Comparison of ENCODE assay signal across 2 cellular contexts in the genomic region with DNA sequence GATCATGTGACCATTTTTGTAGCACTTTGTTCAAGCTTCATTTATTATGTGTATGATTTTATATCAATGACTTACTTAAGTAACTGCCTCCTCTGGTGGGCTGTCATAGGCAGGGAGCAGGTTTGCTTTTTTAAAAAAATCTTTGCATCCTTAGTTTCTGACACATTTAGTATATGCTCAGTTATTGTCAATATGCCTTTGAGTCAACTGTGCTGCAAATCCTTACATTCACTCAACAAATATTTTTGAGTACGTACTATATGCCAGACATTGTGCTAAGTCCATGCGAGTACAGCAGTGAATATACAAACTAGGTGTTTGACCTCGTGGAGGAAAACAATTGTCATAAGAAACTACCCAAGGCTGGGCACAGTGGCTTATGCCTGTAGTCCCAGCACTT.
TF ChIP-seq lines count a peak whose summit lies in the region.

No MANE protein-coding gene starts in this region.

TF ChIP-seq in GM23338, 12 proteins besides CTCF, POLR2A, EP300 and RAD21:
- no peak for TF ChIP-seq CREB1 (CRISPR knock-in tag; IDR thresholded peaks at IDR 0.05; ENCODE audit: low read depth)
- TF ChIP-seq, protein P1, sequence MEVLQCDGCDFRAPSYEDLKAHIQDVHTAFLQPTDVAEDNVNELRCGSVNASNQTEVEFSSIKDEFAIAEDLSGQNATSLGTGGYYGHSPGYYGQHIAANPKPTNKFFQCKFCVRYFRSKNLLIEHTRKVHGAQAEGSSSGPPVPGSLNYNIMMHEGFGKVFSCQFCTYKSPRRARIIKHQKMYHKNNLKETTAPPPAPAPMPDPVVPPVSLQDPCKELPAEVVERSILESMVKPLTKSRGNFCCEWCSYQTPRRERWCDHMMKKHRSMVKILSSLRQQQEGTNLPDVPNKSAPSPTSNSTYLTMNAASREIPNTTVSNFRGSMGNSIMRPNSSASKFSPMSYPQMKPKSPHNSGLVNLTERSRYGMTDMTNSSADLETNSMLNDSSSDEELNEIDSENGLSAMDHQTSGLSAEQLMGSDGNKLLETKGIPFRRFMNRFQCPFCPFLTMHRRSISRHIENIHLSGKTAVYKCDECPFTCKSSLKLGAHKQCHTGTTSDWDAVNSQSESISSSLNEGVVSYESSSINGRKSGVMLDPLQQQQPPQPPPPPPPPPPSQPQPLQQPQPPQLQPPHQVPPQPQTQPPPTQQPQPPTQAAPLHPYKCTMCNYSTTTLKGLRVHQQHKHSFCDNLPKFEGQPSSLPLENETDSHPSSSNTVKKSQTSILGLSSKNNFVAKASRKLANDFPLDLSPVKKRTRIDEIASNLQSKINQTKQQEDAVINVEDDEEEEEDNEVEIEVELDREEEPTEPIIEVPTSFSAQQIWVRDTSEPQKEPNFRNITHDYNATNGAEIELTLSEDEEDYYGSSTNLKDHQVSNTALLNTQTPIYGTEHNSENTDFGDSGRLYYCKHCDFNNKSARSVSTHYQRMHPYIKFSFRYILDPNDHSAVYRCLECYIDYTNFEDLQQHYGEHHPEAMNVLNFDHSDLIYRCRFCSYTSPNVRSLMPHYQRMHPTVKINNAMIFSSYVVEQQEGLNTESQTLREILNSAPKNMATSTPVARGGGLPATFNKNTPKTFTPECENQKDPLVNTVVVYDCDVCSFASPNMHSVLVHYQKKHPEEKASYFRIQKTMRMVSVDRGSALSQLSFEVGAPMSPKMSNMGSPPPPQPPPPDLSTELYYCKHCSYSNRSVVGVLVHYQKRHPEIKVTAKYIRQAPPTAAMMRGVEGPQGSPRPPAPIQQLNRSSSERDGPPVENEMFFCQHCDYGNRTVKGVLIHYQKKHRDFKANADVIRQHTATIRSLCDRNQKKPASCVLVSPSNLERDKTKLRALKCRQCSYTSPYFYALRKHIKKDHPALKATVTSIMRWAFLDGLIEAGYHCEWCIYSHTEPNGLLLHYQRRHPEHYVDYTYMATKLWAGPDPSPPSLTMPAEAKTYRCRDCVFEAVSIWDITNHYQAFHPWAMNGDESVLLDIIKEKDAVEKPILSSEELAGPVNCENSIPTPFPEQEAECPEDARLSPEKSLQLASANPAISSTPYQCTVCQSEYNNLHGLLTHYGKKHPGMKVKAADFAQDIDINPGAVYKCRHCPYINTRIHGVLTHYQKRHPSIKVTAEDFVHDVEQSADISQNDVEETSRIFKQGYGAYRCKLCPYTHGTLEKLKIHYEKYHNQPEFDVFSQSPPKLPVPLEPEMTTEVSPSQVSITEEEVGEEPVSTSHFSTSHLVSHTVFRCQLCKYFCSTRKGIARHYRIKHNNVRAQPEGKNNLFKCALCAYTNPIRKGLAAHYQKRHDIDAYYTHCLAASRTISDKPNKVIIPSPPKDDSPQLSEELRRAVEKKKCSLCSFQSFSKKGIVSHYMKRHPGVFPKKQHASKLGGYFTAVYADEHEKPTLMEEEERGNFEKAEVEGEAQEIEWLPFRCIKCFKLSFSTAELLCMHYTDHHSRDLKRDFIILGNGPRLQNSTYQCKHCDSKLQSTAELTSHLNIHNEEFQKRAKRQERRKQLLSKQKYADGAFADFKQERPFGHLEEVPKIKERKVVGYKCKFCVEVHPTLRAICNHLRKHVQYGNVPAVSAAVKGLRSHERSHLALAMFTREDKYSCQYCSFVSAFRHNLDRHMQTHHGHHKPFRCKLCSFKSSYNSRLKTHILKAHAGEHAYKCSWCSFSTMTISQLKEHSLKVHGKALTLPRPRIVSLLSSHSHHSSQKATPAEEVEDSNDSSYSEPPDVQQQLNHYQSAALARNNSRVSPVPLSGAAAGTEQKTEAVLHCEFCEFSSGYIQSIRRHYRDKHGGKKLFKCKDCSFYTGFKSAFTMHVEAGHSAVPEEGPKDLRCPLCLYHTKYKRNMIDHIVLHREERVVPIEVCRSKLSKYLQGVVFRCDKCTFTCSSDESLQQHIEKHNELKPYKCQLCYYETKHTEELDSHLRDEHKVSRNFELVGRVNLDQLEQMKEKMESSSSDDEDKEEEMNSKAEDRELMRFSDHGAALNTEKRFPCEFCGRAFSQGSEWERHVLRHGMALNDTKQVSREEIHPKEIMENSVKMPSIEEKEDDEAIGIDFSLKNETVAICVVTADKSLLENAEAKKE (CRISPR knock-in tag; IDR thresholded peaks at IDR 0.05), result no peak
- no peak for TF ChIP-seq EZH2phosphoT487 (IDR thresholded peaks at IDR 0.05; ENCODE audit: unreplicated experiment)
- TF ChIP-seq ZNF114 (CRISPR knock-in tag; IDR thresholded peaks at IDR 0.05), result no peak
- TF ChIP-seq STAT1 (IDR thresholded peaks at IDR 0.05; ENCODE audit: unreplicated experiment), result no peak
TF ChIP-seq in GM23338: peak in this region for 0.

TF ChIP-seq in K562, 482 proteins besides CTCF, POLR2A, EP300 and RAD21:
- TF ChIP-seq, protein P2, sequence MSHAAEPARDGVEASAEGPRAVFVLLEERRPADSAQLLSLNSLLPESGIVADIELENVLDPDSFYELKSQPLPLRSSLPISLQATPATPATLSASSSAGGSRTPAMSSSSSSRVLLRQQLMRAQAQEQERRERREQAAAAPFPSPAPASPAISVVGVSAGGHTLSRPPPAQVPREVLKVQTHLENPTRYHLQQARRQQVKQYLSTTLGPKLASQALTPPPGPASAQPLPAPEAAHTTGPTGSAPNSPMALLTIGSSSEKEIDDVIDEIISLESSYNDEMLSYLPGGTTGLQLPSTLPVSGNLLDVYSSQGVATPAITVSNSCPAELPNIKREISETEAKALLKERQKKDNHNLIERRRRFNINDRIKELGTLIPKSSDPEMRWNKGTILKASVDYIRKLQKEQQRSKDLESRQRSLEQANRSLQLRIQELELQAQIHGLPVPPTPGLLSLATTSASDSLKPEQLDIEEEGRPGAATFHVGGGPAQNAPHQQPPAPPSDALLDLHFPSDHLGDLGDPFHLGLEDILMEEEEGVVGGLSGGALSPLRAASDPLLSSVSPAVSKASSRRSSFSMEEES (CRISPR knock-in tag; IDR thresholded peaks at IDR 0.05), result peak; percentile 82
- TF ChIP-seq, protein P3, sequence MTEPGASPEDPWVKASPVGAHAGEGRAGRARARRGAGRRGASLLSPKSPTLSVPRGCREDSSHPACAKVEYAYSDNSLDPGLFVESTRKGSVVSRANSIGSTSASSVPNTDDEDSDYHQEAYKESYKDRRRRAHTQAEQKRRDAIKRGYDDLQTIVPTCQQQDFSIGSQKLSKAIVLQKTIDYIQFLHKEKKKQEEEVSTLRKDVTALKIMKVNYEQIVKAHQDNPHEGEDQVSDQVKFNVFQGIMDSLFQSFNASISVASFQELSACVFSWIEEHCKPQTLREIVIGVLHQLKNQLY (CRISPR knock-in tag; conservative IDR thresholded peaks at IDR 0.05), result no peak
TF ChIP-seq in K562: peak in this region for 1.
